Comparison of ENCODE assay signal across 27 cellular contexts in genomic region chr16:49964316-49964715, GRCh38.
"Had no signal": no experiment of that assay in that cellular context is flagged by ENCODE, and none has a peak within 500 bp of the region (broad histone marks: within the 10 kb centered on the region; RNA-seq: fewer than 3 reads in every experiment).

No MANE protein-coding gene starts in this region.

- H3K4me3 Mint-ChIP-seq: stimulated activated effector memory CD8-positive, alpha-beta T cell treated with anti-CD3 and anti-CD28 coated beads, Interleukin-12 subunit alpha, Interleukin-12 subunit beta, amount 100 ng/mL, for 72 hours; stimulated activated memory B cell treated with anti-CD40 and anti-IgM and Interleukin-4, amounts not matched to agents 10 μg/mL and 1 μg/mL and 100 μg/mL, for 72 hours; stimulated activated naive B cell treated with anti-CD40 and anti-IgM and Interleukin-4, amounts not matched to agents 10 μg/mL and 1 μg/mL and 100 μg/mL, for 72 hours; stimulated activated naive CD8-positive, alpha-beta T cell treated with anti-CD3 and anti-CD28 coated beads, Interleukin-15, amount 100 ng/mL, for 72 hours; stimulated activated naive CD8-positive, alpha-beta T cell treated with anti-CD3 and anti-CD28 coated beads, Interleukin-15, Interleukin-2, amounts not matched to agents 100 ng/mL and 50 ng/mL, for 24 hours; type B pancreatic cell had no signal

- H3K36me3 Mint-ChIP-seq: stimulated activated effector memory CD8-positive, alpha-beta T cell treated with anti-CD3 and anti-CD28 coated beads, Interleukin-12 subunit alpha, Interleukin-12 subunit beta, amount 100 ng/mL, for 72 hours; stimulated activated memory B cell treated with anti-CD40 and anti-IgM and Interleukin-4, amounts not matched to agents 10 μg/mL and 1 μg/mL and 100 μg/mL, for 72 hours; stimulated activated naive B cell treated with anti-CD40 and anti-IgM and Interleukin-4, amounts not matched to agents 10 μg/mL and 1 μg/mL and 100 μg/mL, for 72 hours; type B pancreatic cell had no signal

- DNase-seq: stimulated activated CD4-positive, alpha-beta T cell treated with anti-CD3 and anti-CD28 coated beads, Interleukin-2, amount 100 ng/mL, for 48 hours; stimulated activated CD4-positive, alpha-beta T cell treated with anti-CD3 and anti-CD28 coated beads, Interleukin-4, amount 100 ng/mL, for 1 hour; stimulated activated CD4-positive, alpha-beta T cell treated with anti-CD3 and anti-CD28 coated beads, Interleukin-4, amount 100 ng/mL, for 24 hours; stimulated activated CD4-positive, alpha-beta T cell treated with anti-CD3 and anti-CD28 coated beads, Interleukin-4, amount 100 ng/mL, for 4 hours; stimulated activated CD8-positive, alpha-beta memory T cell treated with anti-CD3 and anti-CD28 coated beads, Interleukin-4, amount 100 ng/mL, for 48 hours; stimulated activated naive B cell treated with anti-CD40 and anti-IgM and Interleukin-4, amounts not matched to agents 10 μg/mL and 1 μg/mL and 100 μg/mL, for 72 hours; stimulated activated naive CD4-positive, alpha-beta T cell; stimulated activated naive CD4-positive, alpha-beta T cell treated with Interleukin-2 at 50 U/mL for 16 hours; stimulated activated naive CD8-positive, alpha-beta T cell treated with anti-CD3 and anti-CD28 coated beads, Interleukin-15, amount 100 ng/mL, for 72 hours; stimulated activated naive CD8-positive, alpha-beta T cell treated with anti-CD3 and anti-CD28 coated beads, Interleukin-15, Interleukin-2, amounts not matched to agents 100 U/mL and 50 U/mL, for 24 hours; stomach; substantia nigra; testis; thyroid gland; tibial artery; transverse colon; upper lobe of left lung; upper lobe of right lung; uterus had no signal

- H3K36me3 ChIP-seq: stomach, suprapubic skin, thoracic aorta, thyroid gland, tibial artery, tibial nerve, transverse colon, upper lobe of left lung, upper lobe of right lung, uterus, vagina had no signal

- H3K4me1 Mint-ChIP-seq: stimulated activated effector memory CD8-positive, alpha-beta T cell treated with anti-CD3 and anti-CD28 coated beads, Interleukin-12 subunit alpha, Interleukin-12 subunit beta, amount 100 ng/mL, for 72 hours; stimulated activated memory B cell treated with anti-CD40 and anti-IgM and Interleukin-4, amounts not matched to agents 10 μg/mL and 1 μg/mL and 100 μg/mL, for 72 hours; stimulated activated naive B cell treated with anti-CD40 and anti-IgM and Interleukin-4, amounts not matched to agents 10 μg/mL and 1 μg/mL and 100 μg/mL, for 72 hours; stimulated activated naive CD8-positive, alpha-beta T cell treated with anti-CD3 and anti-CD28 coated beads, Interleukin-15, amount 100 ng/mL, for 72 hours had no signal

- H3K27ac Mint-ChIP-seq: stimulated activated effector memory CD8-positive, alpha-beta T cell treated with anti-CD3 and anti-CD28 coated beads, Interleukin-12 subunit alpha, Interleukin-12 subunit beta, amount 100 ng/mL, for 72 hours; stimulated activated memory B cell treated with anti-CD40 and anti-IgM and Interleukin-4, amounts not matched to agents 10 μg/mL and 1 μg/mL and 100 μg/mL, for 72 hours; stimulated activated naive B cell treated with anti-CD40 and anti-IgM and Interleukin-4, amounts not matched to agents 10 μg/mL and 1 μg/mL and 100 μg/mL, for 72 hours; stimulated activated naive CD8-positive, alpha-beta T cell treated with anti-CD3 and anti-CD28 coated beads, Interleukin-15, amount 100 ng/mL, for 72 hours; stimulated activated naive CD8-positive, alpha-beta T cell treated with anti-CD3 and anti-CD28 coated beads, Interleukin-15, Interleukin-2, amounts not matched to agents 100 ng/mL and 50 ng/mL, for 24 hours; type B pancreatic cell had no signal

- H3K27ac ChIP-seq: stomach, suprapubic skin, testis, thoracic aorta, thyroid gland, tibial artery, tibial nerve, transverse colon, upper lobe of left lung, upper lobe of right lung, uterus, vagina had no signal

- H3K9me3 Mint-ChIP-seq: stimulated activated effector memory CD8-positive, alpha-beta T cell treated with anti-CD3 and anti-CD28 coated beads, Interleukin-12 subunit alpha, Interleukin-12 subunit beta, amount 100 ng/mL, for 72 hours; stimulated activated memory B cell treated with anti-CD40 and anti-IgM and Interleukin-4, amounts not matched to agents 10 μg/mL and 1 μg/mL and 100 μg/mL, for 72 hours; stimulated activated naive B cell treated with anti-CD40 and anti-IgM and Interleukin-4, amounts not matched to agents 10 μg/mL and 1 μg/mL and 100 μg/mL, for 72 hours; stimulated activated naive CD8-positive, alpha-beta T cell treated with anti-CD3 and anti-CD28 coated beads, Interleukin-15, amount 100 ng/mL, for 72 hours; stimulated activated naive CD8-positive, alpha-beta T cell treated with anti-CD3 and anti-CD28 coated beads, Interleukin-15, Interleukin-2, amounts not matched to agents 100 ng/mL and 50 ng/mL, for 24 hours; type B pancreatic cell had no signal

- H3K4me1 ChIP-seq: uterus, vagina had no signal

- H3K27me3 ChIP-seq: testis, thyroid gland, upper lobe of left lung, uterus, vagina had no signal

- H3K4me3 ChIP-seq: stomach, suprapubic skin, testis, thoracic aorta, thyroid gland, tibial artery, tibial nerve, transverse colon, upper lobe of left lung, upper lobe of right lung, uterus, vagina had no signal

- H3K9me3 ChIP-seq: stomach, suprapubic skin, testis, thoracic aorta, thyroid gland, tibial artery, tibial nerve, transverse colon, upper lobe of left lung, upper lobe of right lung, uterus, vagina had no signal
